ENCODE assay signal across 1 cellular context in genomic region chr17:77306790-77307478, GRCh38.
TF ChIP-seq lines count a peak whose summit lies in the region.

No MANE protein-coding gene starts in this region.

TF ChIP-seq in HepG2, 621 proteins besides CTCF, POLR2A, EP300 and RAD21 (continued from another document and continues in another):
- TF ChIP-seq ZMAT3 (CRISPR knock-in tag; conservative IDR thresholded peaks at IDR 0.05) (peak; percentile 88), THAP11 (CRISPR knock-in tag; IDR thresholded peaks at IDR 0.05) (peak; percentile 76), ZBED4 (CRISPR knock-in tag; IDR thresholded peaks at IDR 0.05; ENCODE audit: borderline replicate concordance) (peak; percentile 80; the same call in 1 of the 2 replicates), FOSL2 (CRISPR knock-in tag; IDR thresholded peaks at IDR 0.05) (peak; percentile 84), ZNF460 (CRISPR knock-in tag; IDR thresholded peaks at IDR 0.05; ENCODE audit: borderline replicate concordance) (no peak; the same call in 1 of the 2 replicates), TCF12 (IDR thresholded peaks at IDR 0.05) (no peak), TCF12 (CRISPR knock-in tag; IDR thresholded peaks at IDR 0.05) (peak; percentile 71; the same call in 1 of the 2 replicates), PPARG (CRISPR knock-in tag; conservative IDR thresholded peaks at IDR 0.05) (peak; percentile 96), BCLAF1 (IDR thresholded peaks at IDR 0.05) (no peak), ZNF550 (CRISPR knock-in tag; IDR thresholded peaks at IDR 0.05; ENCODE audit: borderline replicate concordance) (peak; percentile 97; the same call in 1 of the 2 replicates), ZNF615 (CRISPR knock-in tag; IDR thresholded peaks at IDR 0.05; ENCODE audit: borderline replicate concordance) (no peak), ETV6 (CRISPR knock-in tag; conservative IDR thresholded peaks at IDR 0.05) (0 out of 2 replicates have a peak, but pooled peaks have one; percentile 12), KMT2B (CRISPR knock-in tag; IDR thresholded peaks at IDR 0.05) (no peak), CBX5 (CRISPR knock-in tag; IDR thresholded peaks at IDR 0.05; ENCODE audit: borderline replicate concordance) (no peak; the same call in 1 of the 2 replicates), DBP (CRISPR knock-in tag; IDR thresholded peaks at IDR 0.05; ENCODE audit: not compliant biosample characterization) (peak; percentile 34), FOXA3 (CRISPR knock-in tag; IDR thresholded peaks at IDR 0.05) (peak; percentile 75), ZSCAN29 (CRISPR knock-in tag; conservative IDR thresholded peaks at IDR 0.05) (peak; percentile 95), ETS1 (CRISPR knock-in tag; IDR thresholded peaks at IDR 0.05) (no peak), ZMYM2 (CRISPR knock-in tag; IDR thresholded peaks at IDR 0.05) (peak; percentile 63; the same call in 1 of the 2 replicates), PCBP1 (IDR thresholded peaks at IDR 0.05; ENCODE audit: borderline replicate concordance, low read depth, low read length) (no peak), ZNF703 (CRISPR knock-in tag; IDR thresholded peaks at IDR 0.05; ENCODE audit: borderline replicate concordance) (peak; percentile 61; the same call in 1 of the 2 replicates), ONECUT2 (CRISPR knock-in tag; IDR thresholded peaks at IDR 0.05) (0 out of 2 replicates have a peak, but pooled peaks have one; percentile 6), TRAFD1 (CRISPR knock-in tag; IDR thresholded peaks at IDR 0.05; ENCODE audit: borderline replicate concordance) (no peak), ZHX2 (IDR thresholded peaks at IDR 0.05; ENCODE audit: low read depth) (peak; percentile 53), ZHX2 (CRISPR knock-in tag; IDR thresholded peaks at IDR 0.05; ENCODE audit: borderline replicate concordance) (0 out of 2 replicates have a peak, but pooled peaks have one; percentile 59), ZNF510 (CRISPR knock-in tag; IDR thresholded peaks at IDR 0.05; ENCODE audit: low read depth) (peak; percentile 70; the same call in 1 of the 2 replicates), TOPORS (CRISPR knock-in tag; IDR thresholded peaks at IDR 0.05) (peak; percentile 16; the same call in 1 of the 2 replicates), ATM (IDR thresholded peaks at IDR 0.05; ENCODE audit: borderline replicate concordance) (no peak), ELF1 (CRISPR knock-in tag; IDR thresholded peaks at IDR 0.05) (no peak), FOXP1 (IDR thresholded peaks at IDR 0.05) (no peak), FOXP1 (CRISPR knock-in tag; IDR thresholded peaks at IDR 0.05) (peak; percentile 57), KLF9 (CRISPR knock-in tag; IDR thresholded peaks at IDR 0.05; ENCODE audit: low read depth) (0 out of 2 replicates have a peak, but pooled peaks have one; percentile 45), ZNF687 (CRISPR knock-in tag; IDR thresholded peaks at IDR 0.05) (peak; percentile 99), FLYWCH1 (CRISPR knock-in tag; IDR thresholded peaks at IDR 0.05) (no peak), SRSF1 (optimal IDR thresholded peaks at IDR 0.05; ENCODE audit: low read depth, low read length) (peak; percentile 50), ZNF747 (CRISPR knock-in tag; IDR thresholded peaks at IDR 0.05; ENCODE audit: borderline replicate concordance) (peak; percentile 76; the same call in 1 of the 2 replicates), CSRNP2 (CRISPR knock-in tag; conservative IDR thresholded peaks at IDR 0.05; ENCODE audit: low read depth) (no peak)
